In genomic region chr7:112450807-112451661, GRCh38 we compare ENCODE assay signal across 8 cellular contexts. TPM values are rescaled to one million over a fixed set of nuclear protein-coding genes. Genes with fewer than 3 reads are reported as not detected.
DNase-seq lines count a peak whose midpoint lies in the region; ATAC-seq, FAIRE-seq and TF ChIP-seq lines count a peak whose summit lies in the region.

No MANE protein-coding gene starts in this region.

- DNase-seq in GM12892 (ENCODE audit: insufficient read length) (peak; percentile 73), NCI-H1436 (lab: John Stamatoyannopoulos, UW) (peak; percentile 93), SW480 (ENCODE audit: low spot score) (peak; percentile 97), cardiac septum (ENCODE audit: low spot score) (peak; percentile 97), pancreas (peak; percentile 91 to 95 (median 94)), thyroid gland (peak; percentile 96)

- H3K36me3 ChIP-seq in pancreas, result peaks cover 0 to 6% (median 0%) of the 10 kb centered on the region in 3 donors
- H3K36me3 ChIP-seq in thyroid gland, result peaks cover 0 to 1% of the 10 kb centered on the region in 2 donors

- H3K27ac ChIP-seq in adipose tissue (ENCODE audit: low read depth, low read length) (peak overlapping the region; percentile 66), pancreas (peak overlapping the region; percentile 98 to 99 (median 98)), thyroid gland (peak overlapping the region; percentile 98 to 100 (median 100))

- intact Hi-C loops in cardiac septum (cut with DNase I), result loop anchor here (5.0 kb wide), 1 partner anchor 36 kb away; no protein-coding TSS in a partner anchor
- intact Hi-C loops in pancreas (cut with DNase I), result no loop called here
- intact Hi-C loops in thyroid gland (cut with DNase I), result loop anchor here (10.0 kb wide), 1 partner anchor 246 kb away; the partner anchor contains the start of genes DOCK4 and ZNF277

- 0 to 1% (median 1%) methylated on average over 52 to 56 of the region's 56 CpGs for WGBS in adipose tissue, 3 donors
- WGBS in pancreas, 2 donors, result 0% methylated on average over 55 to 56 of the region's 56 CpGs
- WGBS in thyroid gland, 2 donors, result 0 to 1% methylated on average over 8 to 20 of the region's 56 CpGs

- TF ChIP-seq POLR2A in GM12892 (IDR thresholded peaks at IDR 0.05; ENCODE audit: low read depth, low read length) (no peak; the same call in 1 of the 2 replicates), thyroid gland (IDR thresholded peaks at IDR 0.05) (peak in 1 of 2 donors; percentile 38)

- H3K4me3 ChIP-seq in pancreas (peak overlapping the region; percentile 89 to 99 (median 97)), thyroid gland (replicated peaks in 1 of 3) (peak overlapping the region; percentile 94 to 99 (median 99))

- ATAC-seq in HG02852 (IDR thresholded peaks at IDR 0.05; ENCODE audit: unreplicated experiment) (peak; percentile 81), pancreas (peak; percentile 61 to 84 (median 76))

- no peaks in the 10 kb centered on the region for H3K27me3 ChIP-seq in pancreas
- H3K27me3 ChIP-seq in thyroid gland, result no peaks in the 10 kb centered on the region

- H3K9me3 ChIP-seq in pancreas, result no peaks in the 10 kb centered on the region
- H3K9me3 ChIP-seq in thyroid gland, result no peaks in the 10 kb centered on the region

- TF ChIP-seq CTCF in pancreas (IDR thresholded peaks at IDR 0.05), result no peak
- no peak for TF ChIP-seq CTCF in thyroid gland (IDR thresholded peaks at IDR 0.05)

- FAIRE-seq in GM12892 (lab: Jason Lieb, UNC), result peak; percentile 97
- FAIRE-seq in pancreas (lab: Jason Lieb, UNC), result no peak

- H3K4me1 ChIP-seq in pancreas (peaks cover 7 to 27% (median 20%) of the 10 kb centered on the region in 3 donors), thyroid gland (peaks cover 20 to 28% of the 10 kb centered on the region in 2 donors)

RNA-seq across cellular contexts. Expression of gene IFRD1, which starts 0.8 kb away (rescaled TPM):
- 28.9 TPM for polyA plus RNA-seq in GM12892 (2012; ENCODE audit: missing spikeins)
- 10 to 100 TPM; 40.9 to 91.6 (median 41.7) TPM for polyA plus RNA-seq in adipose tissue
- total RNA-seq in cardiac septum, result 51.2 TPM
- 100 to 1,000 TPM in 2 of 6 donors, 10 to 100 TPM in 4; 44.7 to 141 (median 72.6) TPM for total RNA-seq in pancreas
- polyA plus RNA-seq in pancreas, result 100 to 1,000 TPM in 1 of 2 donors, 10 to 100 TPM in 1; 45.3 to 102 TPM
- total RNA-seq in thyroid gland, result 10 to 100 TPM; 34.5 to 84.8 (median 57.1) TPM

RNA-seq across cellular contexts. Expression of gene LSMEM1, which starts 29.8 kb away (rescaled TPM):
- 1.0 TPM for polyA plus RNA-seq in GM12892 (2012; ENCODE audit: missing spikeins)
- 1 to 10 TPM in 2 of 3 donors, under 1 TPM in 1; 0.83 to 3.9 (median 2.0) TPM for polyA plus RNA-seq in adipose tissue
- 7.4 TPM for total RNA-seq in cardiac septum
- 1 to 10 TPM in 5 of 6 donors, under 1 TPM in 1; 0.88 to 6.4 (median 2.1) TPM for total RNA-seq in pancreas
- 1 to 10 TPM; 7.0 to 8.1 TPM for polyA plus RNA-seq in pancreas
- total RNA-seq in thyroid gland, result 1 to 10 TPM in 3 of 4 donors, under 1 TPM in 1; 0.39 to 5.5 (median 1.9) TPM

Comparison
In these comparisons a context has a peak if more than half of its experiments do, and no peak if none do; other contexts are left out.
1. Peak in every context shown above with its lines: DNase-seq, ATAC-seq, H3K4me3 ChIP-seq and H3K27ac ChIP-seq.
2. intact Hi-C loops: an anchor here in cardiac septum (5.0 kb wide) and thyroid gland (10.0 kb wide); none called in pancreas.